11 cellular contexts compared by ENCODE assay signal in the genomic region with DNA sequence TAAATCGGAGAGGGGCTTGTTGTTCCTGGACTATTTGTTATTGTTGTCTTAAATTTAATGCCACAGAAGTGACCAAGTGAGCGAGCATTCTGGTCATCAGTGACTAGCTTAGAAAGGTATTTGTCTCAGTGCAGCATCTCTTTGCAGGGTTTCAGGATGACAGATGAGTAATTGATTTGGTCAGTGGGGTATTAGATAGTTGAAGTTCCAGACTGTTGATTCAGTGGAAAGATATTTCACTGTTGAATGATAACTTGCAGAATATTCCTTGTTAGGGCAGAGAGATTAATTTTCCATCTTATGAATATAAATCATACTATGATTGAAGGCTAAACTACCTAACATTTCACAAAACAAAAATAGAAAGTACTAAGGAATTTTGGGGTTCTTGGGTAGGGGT.
A peak's percentile ranks its signal among the peaks of the same experiment; 100 is the strongest.
DNase-seq lines count a peak whose midpoint lies in the region; ATAC-seq and TF ChIP-seq lines count a peak whose summit lies in the region.
"Had no signal": no experiment of that assay in that cellular context is flagged by ENCODE, and none has a peak within 500 bp of the region (broad histone marks: within the 10 kb centered on the region; RNA-seq: fewer than 3 reads in every experiment).

No MANE protein-coding gene starts in this region.

- peaks cover 61% of the 10 kb centered on the region for H3K4me1 Mint-ChIP-seq in MCF 10A (ENCODE audit: insufficient read depth, unreplicated experiment)
- H3K4me1 Mint-ChIP-seq in activated T-helper 2 cell treated with anti-CD3 and anti-CD28 coated beads, Interferon-gamma antibody, Interleukin-2, Interleukin-4, amounts not matched to agents 10 μg/mL and 5 μg/mL and 100 μg/mL, durations not matched to agents 14 hours and 24 hours and 36 hours (ENCODE audit: low read depth) = peaks cover 13% of the 10 kb centered on the region

- no peak for TF ChIP-seq EP300 in gastroesophageal sphincter (IDR thresholded peaks at IDR 0.05)

- peak overlapping the region; percentile 80 for H3K27ac Mint-ChIP-seq in MCF 10A (ENCODE audit: low read depth, unreplicated experiment)
- H3K27ac Mint-ChIP-seq in activated T-helper 2 cell treated with anti-CD3 and anti-CD28 coated beads, Interferon-gamma antibody, Interleukin-2, Interleukin-4, amounts not matched to agents 10 μg/mL and 5 μg/mL and 100 μg/mL, durations not matched to agents 14 hours and 24 hours and 36 hours = no peak overlapping the region
- H3K27ac Mint-ChIP-seq: activated T-cell treated with anti-CD3 and anti-CD28 coated beads, Interleukin-2, amount 50 U/mL, for 72 hours had no signal

- peak overlapping the region; percentile 74 for H3K4me3 Mint-ChIP-seq in MCF 10A (ENCODE audit: unreplicated experiment)
- H3K4me3 Mint-ChIP-seq in activated T-helper 2 cell treated with anti-CD3 and anti-CD28 coated beads, Interferon-gamma antibody, Interleukin-2, Interleukin-4, amounts not matched to agents 10 μg/mL and 5 μg/mL and 100 μg/mL, durations not matched to agents 14 hours and 24 hours and 36 hours (ENCODE audit: low read depth) = no peak overlapping the region

- TF ChIP-seq POLR2A in breast epithelium (IDR thresholded peaks at IDR 0.05) (no peak), gastroesophageal sphincter (IDR thresholded peaks at IDR 0.05) (no peak)

- peaks cover 11% of the 10 kb centered on the region; the same call in 1 of the 2 replicates for H3K79me2 ChIP-seq in SU-DHL-6 (ENCODE audit: insufficient read depth, low read length)

- no peaks in the 10 kb centered on the region for H3K27me3 Mint-ChIP-seq in MCF 10A (ENCODE audit: insufficient read depth, unreplicated experiment)
- H3K27me3 Mint-ChIP-seq in activated T-helper 2 cell treated with anti-CD3 and anti-CD28 coated beads, Interferon-gamma antibody, Interleukin-2, Interleukin-4, amounts not matched to agents 10 μg/mL and 5 μg/mL and 100 μg/mL, durations not matched to agents 14 hours and 24 hours and 36 hours (ENCODE audit: low read depth) = peaks cover 27% of the 10 kb centered on the region
- H3K27me3 Mint-ChIP-seq: B cell had no signal

- CTCF ChIA-PET in MCF 10A (lab: Yijun Ruan, JAX) = interaction anchor here (0.6 to 1.1 kb wide), 3 partner anchors 37 to 77 kb away, joined by 3 to 5 read pairs (median 5); no protein-coding TSS in a partner anchor

- no TSS peak for BruUV-seq in MCF 10A (replicated peaks; lab: Mats Ljungman, UMichigan)

- H3K9me3 Mint-ChIP-seq in MCF 10A (ENCODE audit: unreplicated experiment) = no peaks in the 10 kb centered on the region
- no peaks in the 10 kb centered on the region for H3K9me3 Mint-ChIP-seq in activated T-helper 2 cell treated with anti-CD3 and anti-CD28 coated beads, Interferon-gamma antibody, Interleukin-2, Interleukin-4, amounts not matched to agents 10 μg/mL and 5 μg/mL and 100 μg/mL, durations not matched to agents 14 hours and 24 hours and 36 hours
- H3K9me3 Mint-ChIP-seq: activated T-cell treated with anti-CD3 and anti-CD28 coated beads, Interleukin-2, amount 50 U/mL, for 72 hours had no signal

- peaks cover 0 to 11% of the 10 kb centered on the region in 2 donors for H3K4me1 ChIP-seq in breast epithelium
- H3K4me1 ChIP-seq in gastroesophageal sphincter = peaks cover 25 to 96% (median 29%) of the 10 kb centered on the region in 3 donors

- H3K9me3 ChIP-seq in breast epithelium (no peaks in the 10 kb centered on the region), SU-DHL-6 (ENCODE audit: insufficient read depth, low read length) (no peaks in the 10 kb centered on the region), gastroesophageal sphincter (no peaks in the 10 kb centered on the region)

- H3K4me2 ChIP-seq in SU-DHL-6 (ENCODE audit: low read depth, low read length, poor library complexity, severe bottlenecking) = peak overlapping the region; percentile 95

- H3F3A ChIP-seq in SU-DHL-6 (ENCODE audit: insufficient read depth) = no peaks in the 10 kb centered on the region; the same call in 1 of the 2 replicates

- H3K27me3 ChIP-seq in breast epithelium = no peaks in the 10 kb centered on the region
- no peaks in the 10 kb centered on the region for H3K27me3 ChIP-seq in SU-DHL-6 (ENCODE audit: low read length)
- H3K27me3 ChIP-seq in gastroesophageal sphincter = no peaks in the 10 kb centered on the region

- H3K27ac ChIP-seq in breast epithelium = no peak overlapping the region
- H3K27ac ChIP-seq in SU-DHL-6 (ENCODE audit: low read depth, low read length) = no peak overlapping the region
- peak overlapping the region in 3 of 4 donors; percentile 47 to 70 (median 52) for H3K27ac ChIP-seq in gastroesophageal sphincter

- POLR2A ChIA-PET in MCF 10A (lab: Yijun Ruan, JAX) = interaction anchor here (0.7 to 10.8 kb wide), 18 partner anchors 52 to 251 kb away, joined by 3 to 128 read pairs (median 4); a partner anchor contains a TSS

- H3K36me3 Mint-ChIP-seq in MCF 10A (ENCODE audit: insufficient read depth, unreplicated experiment) = no peaks in the 10 kb centered on the region
- H3K36me3 Mint-ChIP-seq in activated T-helper 2 cell treated with anti-CD3 and anti-CD28 coated beads, Interferon-gamma antibody, Interleukin-2, Interleukin-4, amounts not matched to agents 10 μg/mL and 5 μg/mL and 100 μg/mL, durations not matched to agents 14 hours and 24 hours and 36 hours (ENCODE audit: low read depth) = no peaks in the 10 kb centered on the region

- DNase-seq in MCF 10A (ENCODE audit: unreplicated experiment) (peak; percentile 54), breast epithelium (ENCODE audit: low spot score in 2 of 2) (no peak), NCI-H1694 treated with DMSO at 0.1 percent for 48 hours (lab: John Stamatoyannopoulos, UW) (no peak), NCI-H146 (lab: John Stamatoyannopoulos, UW) (no peak)
- no peak for DNase-seq in activated T-helper 2 cell treated with anti-CD3 and anti-CD28 coated beads, Interferon-gamma antibody, Interleukin-2, Interleukin-4, amounts not matched to agents 10 μg/mL and 5 μg/mL and 100 μg/mL, durations not matched to agents 14 hours and 24 hours and 36 hours (ENCODE audit: low spot score)
- DNase-seq: activated T-cell treated with anti-CD3 and anti-CD28 coated beads, Interleukin-2, amount 50 U/mL, for 72 hours; NCI-H1105 had no signal

- peaks cover 5% of the 10 kb centered on the region; the same call in 1 of the 2 replicates for H4K20me1 ChIP-seq in SU-DHL-6 (ENCODE audit: low read depth, low read length)

- no peak overlapping the region for H3K4me3 ChIP-seq in breast epithelium
- no peak overlapping the region for H3K4me3 ChIP-seq in SU-DHL-6 (ENCODE audit: insufficient read depth, low read length, poor library complexity, severe bottlenecking)
- H3K4me3 ChIP-seq in gastroesophageal sphincter = no peak overlapping the region

- H3K36me3 ChIP-seq in breast epithelium (no peaks in the 10 kb centered on the region), SU-DHL-6 (ENCODE audit: low read length) (no peaks in the 10 kb centered on the region), gastroesophageal sphincter (no peaks in the 10 kb centered on the region)

- WGBS in gastroesophageal sphincter (ENCODE audit: low coverage in 1 of 2), 2 donors = 33 to 43% methylated on average over 2 of the region's 2 CpGs

- no peak overlapping the region for H3K9ac ChIP-seq in SU-DHL-6 (ENCODE audit: low read length)

- ATAC-seq in gastroesophageal sphincter (no peak), GM21786 (IDR thresholded peaks at IDR 0.05; ENCODE audit: unreplicated experiment) (no peak)
- ATAC-seq: activated T-cell treated with anti-CD3 and anti-CD28 coated beads, Interleukin-2, amount 50 U/mL, for 72 hours had no signal

- no peak overlapping the region for H2AFZ ChIP-seq in SU-DHL-6 (ENCODE audit: low read depth, low read length, severe bottlenecking)

- H3K9me2 ChIP-seq in SU-DHL-6 (replicated peaks; ENCODE audit: insufficient read depth, low read length) = no peaks in the 10 kb centered on the region

- TF ChIP-seq CTCF in MCF 10A (IDR thresholded peaks at IDR 0.05; ENCODE audit: unreplicated experiment) = no peak
- no peak for TF ChIP-seq CTCF in breast epithelium (IDR thresholded peaks at IDR 0.05)
- no peak for TF ChIP-seq CTCF in SU-DHL-6 (IDR thresholded peaks at IDR 0.05; ENCODE audit: insufficient read depth, low read length, poor library complexity, severe bottlenecking)
- TF ChIP-seq CTCF in gastroesophageal sphincter (IDR thresholded peaks at IDR 0.05) = no peak

- intact Hi-C loops in MCF 10A (cut with micrococcal nuclease) (loop anchor here (1.0 to 2.0 kb wide), 2 partner anchors 61 to 75 kb away; no protein-coding TSS in a partner anchor), breast epithelium (cut with DNase I; ENCODE audit: low total_unique reads) (no loop called here)
- intact Hi-C loops in activated T-helper 2 cell treated with anti-CD3 and anti-CD28 coated beads, Interferon-gamma antibody, Interleukin-2, Interleukin-4, amounts not matched to agents 10 μg/mL and 5 μg/mL and 100 μg/mL, durations not matched to agents 14 hours and 24 hours and 36 hours (cut with micrococcal nuclease) = loop anchor here (10.0 kb wide), 1 partner anchor 121 kb away; a partner anchor contains a TSS

Comparison
In these comparisons a context has a peak if more than half of its experiments do, and no peak if none do; other contexts are left out.
1. H3K27ac ChIP-seq: peak in gastroesophageal sphincter (3 of 4); none in breast epithelium (0 of 2) and SU-DHL-6 (single experiment).